In the genomic region with DNA sequence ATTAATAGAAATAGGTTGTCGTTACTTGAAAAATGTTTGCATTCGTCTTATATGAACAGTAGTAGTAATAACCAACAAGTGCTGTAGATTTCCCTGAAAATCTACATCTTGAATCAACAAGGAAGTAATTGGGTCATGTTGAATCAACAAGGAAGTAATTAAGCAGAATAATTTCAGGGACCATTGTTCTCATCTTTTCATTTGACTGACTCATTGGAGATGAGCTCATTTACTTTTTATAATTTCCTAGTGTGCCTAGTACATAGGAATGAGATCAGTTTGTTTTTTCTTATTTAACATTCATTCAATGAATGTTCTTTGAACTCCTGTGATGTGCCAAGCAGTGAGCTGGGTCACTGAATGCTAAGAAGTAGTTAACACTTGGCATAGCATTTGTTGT, we compare ENCODE assay signal across 13 cellular contexts. TPM values are rescaled to one million over a fixed set of nuclear protein-coding genes. Genes with fewer than 3 reads are reported as not detected.
DNase-seq lines count a peak whose midpoint lies in the region; TF ChIP-seq lines count a peak whose summit lies in the region.
"Had no signal": no experiment of that assay in that cellular context is flagged by ENCODE, and none has a peak within 500 bp of the region (broad histone marks: within the 10 kb centered on the region; RNA-seq: fewer than 3 reads in every experiment).

No MANE protein-coding gene starts in this region.

- TF ChIP-seq CTCF in HEK293 (tag by site-specific recombination; IDR thresholded peaks at IDR 0.05), result no peak
- TF ChIP-seq CTCF in esophagus squamous epithelium (IDR thresholded peaks at IDR 0.05), result no peak

- H3K9me3 ChIP-seq in HEK293 (ENCODE audit: control insufficient read depth, insufficient read depth, low read depth, low read length), result no peaks in the 10 kb centered on the region
- H3K9me3 ChIP-seq in esophagus squamous epithelium, result no peaks in the 10 kb centered on the region
- H3K9me3 ChIP-seq: sigmoid colon had no signal

- H3K4me3 ChIP-seq in HEK293 (ENCODE audit: low read depth, low read length) (no peak overlapping the region), esophagus squamous epithelium (no peak overlapping the region)
- H3K4me3 ChIP-seq: sigmoid colon had no signal

- DNase-seq in NCI-H748 (lab: John Stamatoyannopoulos, UW; ENCODE audit: unreplicated experiment), result peak; percentile 53
- DNase-seq in esophagus squamous epithelium (lab: John Stamatoyannopoulos, UW), result no peak
- DNase-seq in pulmonary artery endothelial cell (ENCODE audit: low read depth, low spot score), result peak; percentile 44
- DNase-seq in CD1c-positive myeloid dendritic cell (ENCODE audit: extremely low spot score), result no peak
- DNase-seq in foreskin melanocyte, result no peak
- DNase-seq in activated CD4-positive, alpha-beta T cell treated with anti-CD3 and anti-CD28 coated beads, Interleukin-2, amount 50 U/mL, for 48 hours, result no peak
- DNase-seq: activated CD8-positive, alpha-beta memory T cell treated with anti-CD3 and anti-CD28 coated beads for 24 hours; activated naive CD4-positive, alpha-beta T cell treated with anti-CD3 and anti-CD28 coated beads, Interleukin-2, amount 50 U/mL, for 16 hours; CD8-positive, alpha-beta memory T cell; sigmoid colon had no signal

- CTCF ChIA-PET in HEK293 (lab: Yijun Ruan, JAX), result interaction anchor here (0.8 kb wide), 1 partner anchor 16 kb away, joined by 3 read pairs; no protein-coding TSS in a partner anchor

- H3K36me3 ChIP-seq in HEK293 (ENCODE audit: control insufficient read depth in 2 of 2, insufficient read depth in 1 of 2, low read length in 2 of 2) (peaks cover 4 to 43% of the 10 kb centered on the region in 2 experiments; a peak in 2 of 3 replicates), esophagus squamous epithelium (peaks cover 0 to 73% (median 4%) of the 10 kb centered on the region in 3 donors)

- TF ChIP-seq POLR2A in esophagus squamous epithelium (IDR thresholded peaks at IDR 0.05), result no peak

- WGBS in esophagus squamous epithelium, 2 donors, result 28 to 43% methylated on average over 2 of the region's 2 CpGs

- POLR2A ChIA-PET in HEK293 (lab: Yijun Ruan, JAX), result no interaction called here

- H3K27me3 ChIP-seq in esophagus squamous epithelium, result no peaks in the 10 kb centered on the region
- H3K27me3 ChIP-seq: sigmoid colon had no signal

- intact Hi-C loops in esophagus squamous epithelium (cut with DNase I), result no loop called here

- H3K4me1 ChIP-seq in HEK293 (ENCODE audit: control insufficient read depth, insufficient read depth, low read length) (no peaks in the 10 kb centered on the region), esophagus squamous epithelium (peaks cover 0 to 19% (median 4%) of the 10 kb centered on the region in 3 donors)

- H3K27ac ChIP-seq in HEK293 (ENCODE audit: extremely low read depth, low read depth, low read length) (no peak overlapping the region), esophagus squamous epithelium (peak overlapping the region in 3 of 4 donors; percentile 47 to 57 (median 51))
- H3K27ac ChIP-seq: sigmoid colon had no signal

TF ChIP-seq in HEK293, 187 proteins besides CTCF, POLR2A, EP300 and RAD21:
- no peak for TF ChIP-seq ZNF514 (tag by site-specific recombination; IDR thresholded peaks at IDR 0.05)
- 0 out of 2 replicates have a peak, but pooled peaks have one; percentile 17 for TF ChIP-seq ZNF184 (tag by site-specific recombination; IDR thresholded peaks at IDR 0.05)
- TF ChIP-seq, protein P1, sequence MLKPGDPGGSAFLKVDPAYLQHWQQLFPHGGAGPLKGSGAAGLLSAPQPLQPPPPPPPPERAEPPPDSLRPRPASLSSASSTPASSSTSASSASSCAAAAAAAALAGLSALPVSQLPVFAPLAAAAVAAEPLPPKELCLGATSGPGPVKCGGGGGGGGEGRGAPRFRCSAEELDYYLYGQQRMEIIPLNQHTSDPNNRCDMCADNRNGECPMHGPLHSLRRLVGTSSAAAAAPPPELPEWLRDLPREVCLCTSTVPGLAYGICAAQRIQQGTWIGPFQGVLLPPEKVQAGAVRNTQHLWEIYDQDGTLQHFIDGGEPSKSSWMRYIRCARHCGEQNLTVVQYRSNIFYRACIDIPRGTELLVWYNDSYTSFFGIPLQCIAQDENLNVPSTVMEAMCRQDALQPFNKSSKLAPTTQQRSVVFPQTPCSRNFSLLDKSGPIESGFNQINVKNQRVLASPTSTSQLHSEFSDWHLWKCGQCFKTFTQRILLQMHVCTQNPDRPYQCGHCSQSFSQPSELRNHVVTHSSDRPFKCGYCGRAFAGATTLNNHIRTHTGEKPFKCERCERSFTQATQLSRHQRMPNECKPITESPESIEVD (tag by site-specific recombination; IDR thresholded peaks at IDR 0.05), result peak; percentile 49
- TF ChIP-seq SCRT2 (tag by site-specific recombination; IDR thresholded peaks at IDR 0.05), result peak; percentile 59
- peak; percentile 63 for TF ChIP-seq ZNF629 (tag by site-specific recombination; IDR thresholded peaks at IDR 0.05)
- TF ChIP-seq ZNF350 (tag by site-specific recombination; IDR thresholded peaks at IDR 0.05), result no peak
- TF ChIP-seq ZNF837 (tag by site-specific recombination; IDR thresholded peaks at IDR 0.05), result no peak
- 0 out of 2 replicates have a peak, but pooled peaks have one; percentile 21 for TF ChIP-seq ZEB2 (tag by site-specific recombination; IDR thresholded peaks at IDR 0.05)
- TF ChIP-seq ZNF302 (tag by site-specific recombination; IDR thresholded peaks at IDR 0.05; ENCODE audit: low read depth), result no peak
- TF ChIP-seq, protein P2, sequence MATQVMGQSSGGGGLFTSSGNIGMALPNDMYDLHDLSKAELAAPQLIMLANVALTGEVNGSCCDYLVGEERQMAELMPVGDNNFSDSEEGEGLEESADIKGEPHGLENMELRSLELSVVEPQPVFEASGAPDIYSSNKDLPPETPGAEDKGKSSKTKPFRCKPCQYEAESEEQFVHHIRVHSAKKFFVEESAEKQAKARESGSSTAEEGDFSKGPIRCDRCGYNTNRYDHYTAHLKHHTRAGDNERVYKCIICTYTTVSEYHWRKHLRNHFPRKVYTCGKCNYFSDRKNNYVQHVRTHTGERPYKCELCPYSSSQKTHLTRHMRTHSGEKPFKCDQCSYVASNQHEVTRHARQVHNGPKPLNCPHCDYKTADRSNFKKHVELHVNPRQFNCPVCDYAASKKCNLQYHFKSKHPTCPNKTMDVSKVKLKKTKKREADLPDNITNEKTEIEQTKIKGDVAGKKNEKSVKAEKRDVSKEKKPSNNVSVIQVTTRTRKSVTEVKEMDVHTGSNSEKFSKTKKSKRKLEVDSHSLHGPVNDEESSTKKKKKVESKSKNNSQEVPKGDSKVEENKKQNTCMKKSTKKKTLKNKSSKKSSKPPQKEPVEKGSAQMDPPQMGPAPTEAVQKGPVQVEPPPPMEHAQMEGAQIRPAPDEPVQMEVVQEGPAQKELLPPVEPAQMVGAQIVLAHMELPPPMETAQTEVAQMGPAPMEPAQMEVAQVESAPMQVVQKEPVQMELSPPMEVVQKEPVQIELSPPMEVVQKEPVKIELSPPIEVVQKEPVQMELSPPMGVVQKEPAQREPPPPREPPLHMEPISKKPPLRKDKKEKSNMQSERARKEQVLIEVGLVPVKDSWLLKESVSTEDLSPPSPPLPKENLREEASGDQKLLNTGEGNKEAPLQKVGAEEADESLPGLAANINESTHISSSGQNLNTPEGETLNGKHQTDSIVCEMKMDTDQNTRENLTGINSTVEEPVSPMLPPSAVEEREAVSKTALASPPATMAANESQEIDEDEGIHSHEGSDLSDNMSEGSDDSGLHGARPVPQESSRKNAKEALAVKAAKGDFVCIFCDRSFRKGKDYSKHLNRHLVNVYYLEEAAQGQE (tag by site-specific recombination; IDR thresholded peaks at IDR 0.05), result no peak

RNA-seq across cellular contexts. Expression of a gene that starts 8.2 kb away (rescaled TPM):
- 10 to 100 TPM; 13.0 to 24.3 (median 21.2) TPM for total RNA-seq in esophagus squamous epithelium
- total RNA-seq in pulmonary artery endothelial cell, result 4.6 and 13.3 TPM in 2 replicates

RNA-seq across cellular contexts. Expression of a gene that starts 57.9 kb away (rescaled TPM):
- not detected for total RNA-seq in esophagus squamous epithelium
- not detected in 2 replicates for total RNA-seq in pulmonary artery endothelial cell
- total RNA-seq: CD8-positive, alpha-beta memory T cell; chondrocyte; sigmoid colon; subcutaneous adipose tissue had no signal

Comparison
In these comparisons a context has a peak if more than half of its experiments do, and no peak if none do; other contexts are left out.
1. DNase-seq: peak in NCI-H748 (single experiment) and pulmonary artery endothelial cell (single experiment); none in esophagus squamous epithelium (single experiment), CD1c-positive myeloid dendritic cell (single experiment), foreskin melanocyte (single experiment) and activated CD4-positive, alpha-beta T cell treated with anti-CD3 and anti-CD28 coated beads, Interleukin-2, amount 50 U/mL, for 48 hours (0 of 2).